1 cellular context compared by ENCODE assay signal in genomic region chr6:45477278-45477677, GRCh38.
TF ChIP-seq lines count a peak whose summit lies in the region.

No MANE protein-coding gene starts in this region.

TF ChIP-seq in SK-N-SH, 30 proteins besides CTCF, POLR2A, EP300 and RAD21 (continued from another document):
- TF ChIP-seq, protein P1, sequence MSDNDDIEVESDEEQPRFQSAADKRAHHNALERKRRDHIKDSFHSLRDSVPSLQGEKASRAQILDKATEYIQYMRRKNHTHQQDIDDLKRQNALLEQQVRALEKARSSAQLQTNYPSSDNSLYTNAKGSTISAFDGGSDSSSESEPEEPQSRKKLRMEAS (IDR thresholded peaks at IDR 0.05; ENCODE audit: low read depth): no peak
- TF ChIP-seq FOXJ3 (CRISPR knock-in tag; IDR thresholded peaks at IDR 0.05): no peak
- TF ChIP-seq MEF2A (IDR thresholded peaks at IDR 0.05; ENCODE audit: borderline replicate concordance, low read depth): no peak
- TF ChIP-seq CHD2 (IDR thresholded peaks at IDR 0.05; ENCODE audit: low read length, partially characterized antibody): no peak
- TF ChIP-seq YY1 (IDR thresholded peaks at IDR 0.05; ENCODE audit: low read depth): no peak
- TF ChIP-seq FOSL2 (IDR thresholded peaks at IDR 0.05; ENCODE audit: borderline replicate concordance, low read depth): no peak
- TF ChIP-seq NRF1 (IDR thresholded peaks at IDR 0.05; ENCODE audit: low read depth, low read length): no peak
